ENCODE assay signal across 2 cellular contexts in the genomic region with DNA sequence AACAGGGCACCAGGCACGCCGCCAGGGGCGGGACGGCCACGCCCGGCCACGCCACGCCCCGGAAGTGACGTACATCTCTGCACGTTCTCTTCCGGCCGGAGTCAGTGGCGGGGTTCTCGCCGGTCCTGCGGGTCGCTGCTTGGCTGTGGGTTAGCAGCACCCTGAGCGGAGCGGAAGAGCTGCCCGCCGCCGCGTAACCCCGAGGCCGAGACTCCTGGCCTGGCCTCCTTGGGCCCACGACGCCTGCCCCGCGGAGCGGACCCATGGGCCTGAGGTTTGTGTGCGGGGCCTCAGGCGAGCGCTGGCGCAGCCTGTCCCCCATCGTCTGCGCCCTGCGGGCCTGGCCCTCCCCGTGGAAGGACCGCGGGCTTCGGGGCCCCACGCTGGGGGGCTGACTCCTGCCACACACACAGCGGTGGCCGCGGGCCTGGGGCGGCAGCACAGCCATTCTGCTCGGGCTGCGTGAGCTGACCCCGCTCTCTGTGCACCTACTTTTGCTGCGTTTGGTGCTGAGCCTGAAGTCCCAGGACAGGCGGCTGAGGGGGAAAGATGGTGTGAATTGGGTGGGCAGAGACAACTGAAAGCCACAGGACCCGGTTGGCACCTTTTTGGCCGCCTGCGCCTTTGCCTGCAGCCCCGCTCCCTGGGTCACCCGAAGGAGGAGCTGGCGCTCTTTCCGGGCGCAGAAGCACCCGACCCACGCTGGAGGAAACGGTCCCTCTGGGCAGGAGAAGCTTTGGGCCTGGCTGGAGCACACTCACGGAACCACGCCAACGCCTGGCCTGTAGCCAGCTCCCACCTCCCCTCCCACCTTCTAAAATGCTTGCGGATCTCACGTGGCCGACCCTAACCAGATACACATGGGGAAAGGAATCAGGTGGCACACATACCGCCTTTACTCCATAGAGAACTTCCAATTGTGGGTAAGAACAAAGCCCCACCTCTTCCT.
TF ChIP-seq lines count a peak whose summit lies in the region.

No MANE protein-coding gene starts in this region.

TF ChIP-seq in GM23338, 12 proteins besides CTCF, POLR2A, EP300 and RAD21 (continued from another document):
- TF ChIP-seq, protein P1, sequence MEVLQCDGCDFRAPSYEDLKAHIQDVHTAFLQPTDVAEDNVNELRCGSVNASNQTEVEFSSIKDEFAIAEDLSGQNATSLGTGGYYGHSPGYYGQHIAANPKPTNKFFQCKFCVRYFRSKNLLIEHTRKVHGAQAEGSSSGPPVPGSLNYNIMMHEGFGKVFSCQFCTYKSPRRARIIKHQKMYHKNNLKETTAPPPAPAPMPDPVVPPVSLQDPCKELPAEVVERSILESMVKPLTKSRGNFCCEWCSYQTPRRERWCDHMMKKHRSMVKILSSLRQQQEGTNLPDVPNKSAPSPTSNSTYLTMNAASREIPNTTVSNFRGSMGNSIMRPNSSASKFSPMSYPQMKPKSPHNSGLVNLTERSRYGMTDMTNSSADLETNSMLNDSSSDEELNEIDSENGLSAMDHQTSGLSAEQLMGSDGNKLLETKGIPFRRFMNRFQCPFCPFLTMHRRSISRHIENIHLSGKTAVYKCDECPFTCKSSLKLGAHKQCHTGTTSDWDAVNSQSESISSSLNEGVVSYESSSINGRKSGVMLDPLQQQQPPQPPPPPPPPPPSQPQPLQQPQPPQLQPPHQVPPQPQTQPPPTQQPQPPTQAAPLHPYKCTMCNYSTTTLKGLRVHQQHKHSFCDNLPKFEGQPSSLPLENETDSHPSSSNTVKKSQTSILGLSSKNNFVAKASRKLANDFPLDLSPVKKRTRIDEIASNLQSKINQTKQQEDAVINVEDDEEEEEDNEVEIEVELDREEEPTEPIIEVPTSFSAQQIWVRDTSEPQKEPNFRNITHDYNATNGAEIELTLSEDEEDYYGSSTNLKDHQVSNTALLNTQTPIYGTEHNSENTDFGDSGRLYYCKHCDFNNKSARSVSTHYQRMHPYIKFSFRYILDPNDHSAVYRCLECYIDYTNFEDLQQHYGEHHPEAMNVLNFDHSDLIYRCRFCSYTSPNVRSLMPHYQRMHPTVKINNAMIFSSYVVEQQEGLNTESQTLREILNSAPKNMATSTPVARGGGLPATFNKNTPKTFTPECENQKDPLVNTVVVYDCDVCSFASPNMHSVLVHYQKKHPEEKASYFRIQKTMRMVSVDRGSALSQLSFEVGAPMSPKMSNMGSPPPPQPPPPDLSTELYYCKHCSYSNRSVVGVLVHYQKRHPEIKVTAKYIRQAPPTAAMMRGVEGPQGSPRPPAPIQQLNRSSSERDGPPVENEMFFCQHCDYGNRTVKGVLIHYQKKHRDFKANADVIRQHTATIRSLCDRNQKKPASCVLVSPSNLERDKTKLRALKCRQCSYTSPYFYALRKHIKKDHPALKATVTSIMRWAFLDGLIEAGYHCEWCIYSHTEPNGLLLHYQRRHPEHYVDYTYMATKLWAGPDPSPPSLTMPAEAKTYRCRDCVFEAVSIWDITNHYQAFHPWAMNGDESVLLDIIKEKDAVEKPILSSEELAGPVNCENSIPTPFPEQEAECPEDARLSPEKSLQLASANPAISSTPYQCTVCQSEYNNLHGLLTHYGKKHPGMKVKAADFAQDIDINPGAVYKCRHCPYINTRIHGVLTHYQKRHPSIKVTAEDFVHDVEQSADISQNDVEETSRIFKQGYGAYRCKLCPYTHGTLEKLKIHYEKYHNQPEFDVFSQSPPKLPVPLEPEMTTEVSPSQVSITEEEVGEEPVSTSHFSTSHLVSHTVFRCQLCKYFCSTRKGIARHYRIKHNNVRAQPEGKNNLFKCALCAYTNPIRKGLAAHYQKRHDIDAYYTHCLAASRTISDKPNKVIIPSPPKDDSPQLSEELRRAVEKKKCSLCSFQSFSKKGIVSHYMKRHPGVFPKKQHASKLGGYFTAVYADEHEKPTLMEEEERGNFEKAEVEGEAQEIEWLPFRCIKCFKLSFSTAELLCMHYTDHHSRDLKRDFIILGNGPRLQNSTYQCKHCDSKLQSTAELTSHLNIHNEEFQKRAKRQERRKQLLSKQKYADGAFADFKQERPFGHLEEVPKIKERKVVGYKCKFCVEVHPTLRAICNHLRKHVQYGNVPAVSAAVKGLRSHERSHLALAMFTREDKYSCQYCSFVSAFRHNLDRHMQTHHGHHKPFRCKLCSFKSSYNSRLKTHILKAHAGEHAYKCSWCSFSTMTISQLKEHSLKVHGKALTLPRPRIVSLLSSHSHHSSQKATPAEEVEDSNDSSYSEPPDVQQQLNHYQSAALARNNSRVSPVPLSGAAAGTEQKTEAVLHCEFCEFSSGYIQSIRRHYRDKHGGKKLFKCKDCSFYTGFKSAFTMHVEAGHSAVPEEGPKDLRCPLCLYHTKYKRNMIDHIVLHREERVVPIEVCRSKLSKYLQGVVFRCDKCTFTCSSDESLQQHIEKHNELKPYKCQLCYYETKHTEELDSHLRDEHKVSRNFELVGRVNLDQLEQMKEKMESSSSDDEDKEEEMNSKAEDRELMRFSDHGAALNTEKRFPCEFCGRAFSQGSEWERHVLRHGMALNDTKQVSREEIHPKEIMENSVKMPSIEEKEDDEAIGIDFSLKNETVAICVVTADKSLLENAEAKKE (CRISPR knock-in tag; IDR thresholded peaks at IDR 0.05): no peak
- TF ChIP-seq JUNB (IDR thresholded peaks at IDR 0.05; ENCODE audit: unreplicated experiment): no peak
- TF ChIP-seq EZH2 (IDR thresholded peaks at IDR 0.05; ENCODE audit: low read depth, unreplicated experiment): no peak
- no peak for TF ChIP-seq ZNF114 (CRISPR knock-in tag; IDR thresholded peaks at IDR 0.05)
- peak; percentile 91 for TF ChIP-seq CREB1 (CRISPR knock-in tag; IDR thresholded peaks at IDR 0.05; ENCODE audit: low read depth)
- TF ChIP-seq, protein P2, sequence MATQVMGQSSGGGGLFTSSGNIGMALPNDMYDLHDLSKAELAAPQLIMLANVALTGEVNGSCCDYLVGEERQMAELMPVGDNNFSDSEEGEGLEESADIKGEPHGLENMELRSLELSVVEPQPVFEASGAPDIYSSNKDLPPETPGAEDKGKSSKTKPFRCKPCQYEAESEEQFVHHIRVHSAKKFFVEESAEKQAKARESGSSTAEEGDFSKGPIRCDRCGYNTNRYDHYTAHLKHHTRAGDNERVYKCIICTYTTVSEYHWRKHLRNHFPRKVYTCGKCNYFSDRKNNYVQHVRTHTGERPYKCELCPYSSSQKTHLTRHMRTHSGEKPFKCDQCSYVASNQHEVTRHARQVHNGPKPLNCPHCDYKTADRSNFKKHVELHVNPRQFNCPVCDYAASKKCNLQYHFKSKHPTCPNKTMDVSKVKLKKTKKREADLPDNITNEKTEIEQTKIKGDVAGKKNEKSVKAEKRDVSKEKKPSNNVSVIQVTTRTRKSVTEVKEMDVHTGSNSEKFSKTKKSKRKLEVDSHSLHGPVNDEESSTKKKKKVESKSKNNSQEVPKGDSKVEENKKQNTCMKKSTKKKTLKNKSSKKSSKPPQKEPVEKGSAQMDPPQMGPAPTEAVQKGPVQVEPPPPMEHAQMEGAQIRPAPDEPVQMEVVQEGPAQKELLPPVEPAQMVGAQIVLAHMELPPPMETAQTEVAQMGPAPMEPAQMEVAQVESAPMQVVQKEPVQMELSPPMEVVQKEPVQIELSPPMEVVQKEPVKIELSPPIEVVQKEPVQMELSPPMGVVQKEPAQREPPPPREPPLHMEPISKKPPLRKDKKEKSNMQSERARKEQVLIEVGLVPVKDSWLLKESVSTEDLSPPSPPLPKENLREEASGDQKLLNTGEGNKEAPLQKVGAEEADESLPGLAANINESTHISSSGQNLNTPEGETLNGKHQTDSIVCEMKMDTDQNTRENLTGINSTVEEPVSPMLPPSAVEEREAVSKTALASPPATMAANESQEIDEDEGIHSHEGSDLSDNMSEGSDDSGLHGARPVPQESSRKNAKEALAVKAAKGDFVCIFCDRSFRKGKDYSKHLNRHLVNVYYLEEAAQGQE (IDR thresholded peaks at IDR 0.05; ENCODE audit: unreplicated experiment): no peak
- no peak for TF ChIP-seq STAT1 (IDR thresholded peaks at IDR 0.05; ENCODE audit: unreplicated experiment)
- TF ChIP-seq NANOG (IDR thresholded peaks at IDR 0.05; ENCODE audit: borderline replicate concordance): no peak
TF ChIP-seq in GM23338: peak in this region for 3.

TF ChIP-seq in neural cell, 6 proteins besides CTCF, POLR2A, EP300 and RAD21 (continued from another document):
- TF ChIP-seq, protein P2 (IDR thresholded peaks at IDR 0.05; ENCODE audit: borderline replicate concordance): peak; percentile 29
- TF ChIP-seq POLR2AphosphoS5 (IDR thresholded peaks at IDR 0.05) (peak; percentile 92), SMC3 (conservative IDR thresholded peaks at IDR 0.05; ENCODE audit: poor library complexity) (peak; percentile 49), TAF1 (IDR thresholded peaks at IDR 0.05; ENCODE audit: low read depth) (no peak)
